ENCODE assay signal across 8 cellular contexts in the genomic region with DNA sequence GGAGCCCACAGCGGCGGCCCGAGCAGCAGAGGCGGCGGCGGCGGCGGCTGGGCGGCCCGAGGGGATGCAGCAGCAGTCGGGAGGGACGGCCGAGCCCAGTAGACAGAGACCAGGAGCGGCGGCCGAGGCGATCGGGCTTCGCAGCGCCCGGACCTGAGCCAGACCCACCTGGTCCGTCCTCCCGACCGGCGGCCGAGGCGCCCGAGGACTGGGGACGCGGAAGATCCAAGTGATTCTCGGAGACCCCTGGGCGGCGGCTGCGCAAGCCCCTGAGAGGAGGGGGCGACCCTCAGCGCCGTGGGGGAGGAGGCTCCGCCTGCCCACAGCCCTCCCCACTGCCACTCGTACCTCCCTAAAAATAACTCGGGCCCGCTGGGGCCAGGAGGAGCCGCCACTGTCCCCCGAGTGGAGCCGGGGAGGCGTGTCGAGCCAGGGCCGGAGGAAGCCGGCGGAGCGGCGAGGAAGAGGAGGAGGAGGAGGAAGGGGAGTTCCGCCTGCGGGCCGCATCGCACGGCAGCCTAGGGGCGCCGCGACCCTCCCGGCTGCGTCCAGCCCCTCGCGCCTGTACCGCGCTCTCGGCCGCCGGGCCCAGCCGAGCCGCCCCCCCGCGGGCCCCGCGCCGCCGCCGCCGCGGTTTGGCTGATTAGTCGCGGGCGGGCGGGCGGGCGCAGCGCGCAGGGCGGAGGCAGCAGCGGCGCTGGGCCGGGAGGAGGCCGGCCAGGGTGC. TPM values are rescaled to one million over a fixed set of nuclear protein-coding genes. Genes with fewer than 3 reads are reported as not detected.
DNase-seq lines count a peak whose midpoint lies in the region; ATAC-seq and TF ChIP-seq lines count a peak whose summit lies in the region.

No MANE protein-coding gene starts in this region.

- ATAC-seq in activated CD8-positive, alpha-beta T cell treated with anti-CD3 and anti-CD28 coated beads for 36 hours, result peak; percentile 32
- ATAC-seq in memory B cell (ENCODE audit: low read depth), result peak; percentile 28

- intact Hi-C loops in activated CD8-positive, alpha-beta T cell treated with anti-CD3 and anti-CD28 coated beads for 36 hours (cut with micrococcal nuclease), result loop anchor here (5.0 kb wide), 2 partner anchors 74 to 431 kb away; a partner anchor contains a TSS

- H3K27ac Mint-ChIP-seq in activated CD8-positive, alpha-beta T cell treated with anti-CD3 and anti-CD28 coated beads for 36 hours, result no peak overlapping the region
- H3K27ac Mint-ChIP-seq in memory B cell, result peak overlapping the region; percentile 86

- in situ Hi-C loops in HAP-1 (cut with MboI; ENCODE audit: low sequenced_read_pairs), result no loop called here

- POLR2A ChIA-PET in activated CD8-positive, alpha-beta T cell treated with anti-CD3 and anti-CD28 coated beads for 36 hours (lab: Charles Lee), result interaction anchor here (1.3 kb wide), 1 partner anchor 26 kb away, joined by 5 read pairs; no protein-coding TSS in a partner anchor

- no peak for TF ChIP-seq CTCF in GM12875 (IDR thresholded peaks at IDR 0.05; ENCODE audit: borderline replicate concordance, insufficient read depth, low read depth, low read length)
- no peak for TF ChIP-seq CTCF in activated CD8-positive, alpha-beta T cell treated with anti-CD3 and anti-CD28 coated beads for 36 hours (IDR thresholded peaks at IDR 0.05)

- H3K27me3 Mint-ChIP-seq in activated CD8-positive, alpha-beta T cell treated with anti-CD3 and anti-CD28 coated beads for 36 hours, result peaks cover 9% of the 10 kb centered on the region
- no peaks in the 10 kb centered on the region for H3K27me3 Mint-ChIP-seq in memory B cell

- peaks cover 20% of the 10 kb centered on the region for H3K4me1 ChIP-seq in HAP-1
- H3K4me1 ChIP-seq in effector memory CD4-positive, alpha-beta T cell (ENCODE audit: control insufficient read depth, insufficient read depth, low read length, poor library complexity, severe bottlenecking), result peaks cover 5% of the 10 kb centered on the region

- H3K9me3 Mint-ChIP-seq in activated CD8-positive, alpha-beta T cell treated with anti-CD3 and anti-CD28 coated beads for 36 hours, result no peaks in the 10 kb centered on the region
- H3K9me3 Mint-ChIP-seq in memory B cell, result no peaks in the 10 kb centered on the region

- no peaks in the 10 kb centered on the region for H3K9me3 ChIP-seq in HAP-1
- no peaks in the 10 kb centered on the region for H3K9me3 ChIP-seq in effector memory CD4-positive, alpha-beta T cell (ENCODE audit: control insufficient read depth, low read length)

- peaks cover 2% of the 10 kb centered on the region for H3K36me3 Mint-ChIP-seq in activated CD8-positive, alpha-beta T cell treated with anti-CD3 and anti-CD28 coated beads for 36 hours (ENCODE audit: low read depth)
- H3K36me3 Mint-ChIP-seq in memory B cell, result no peaks in the 10 kb centered on the region

- H3K4me3 ChIP-seq in GM12875 (ENCODE audit: low read depth, low read length) (peak overlapping the region; percentile 89), HAP-1 (peak overlapping the region; percentile 86)
- H3K4me3 ChIP-seq in effector memory CD4-positive, alpha-beta T cell (ENCODE audit: insufficient read depth, low read depth, low read length, poor library complexity, severe bottlenecking), result peak overlapping the region; percentile 82

- no peaks in the 10 kb centered on the region for H3K27me3 ChIP-seq in HAP-1 (ENCODE audit: low read depth)
- no peaks in the 10 kb centered on the region for H3K27me3 ChIP-seq in effector memory CD4-positive, alpha-beta T cell (replicated peaks; ENCODE audit: control insufficient read depth, insufficient read depth, low read length, poor library complexity, severe bottlenecking)

- peak in 1 of 2 experiments; percentile 54 for DNase-seq in HAP-1 (ENCODE audit: low spot score in 2 of 2)
- DNase-seq in LoVo (ENCODE audit: low spot score), result peak; percentile 24
- peak; percentile 43 for DNase-seq in activated CD8-positive, alpha-beta T cell treated with anti-CD3 and anti-CD28 coated beads for 36 hours
- peak; percentile 17 to 34 (median 23) for DNase-seq in effector memory CD4-positive, alpha-beta T cell
- DNase-seq in memory B cell (ENCODE audit: low spot score in 2 of 2), result peak; percentile 39 to 57
- peak; percentile 11 to 67 (median 38) for DNase-seq in stimulated activated naive CD4-positive, alpha-beta T cell (lab: John Stamatoyannopoulos, UW)
- DNase-seq in cortex of kidney (lab: John Stamatoyannopoulos, UW), result no peak

- peak overlapping the region; percentile 78 for H3K27ac ChIP-seq in effector memory CD4-positive, alpha-beta T cell (ENCODE audit: insufficient read depth, low read length, poor library complexity, severe bottlenecking)

- peak overlapping the region; percentile 99 for H3K4me3 Mint-ChIP-seq in activated CD8-positive, alpha-beta T cell treated with anti-CD3 and anti-CD28 coated beads for 36 hours
- peak overlapping the region; percentile 92 for H3K4me3 Mint-ChIP-seq in memory B cell

- H3K36me3 ChIP-seq in HAP-1 (replicated peaks), result peaks cover 3% of the 10 kb centered on the region; the same call in 1 of the 2 replicates
- no peaks in the 10 kb centered on the region for H3K36me3 ChIP-seq in effector memory CD4-positive, alpha-beta T cell (ENCODE audit: control insufficient read depth, insufficient read depth, low read length)

- CTCF ChIA-PET in activated CD8-positive, alpha-beta T cell treated with anti-CD3 and anti-CD28 coated beads for 36 hours (lab: Charles Lee), result interaction anchor here (0.6 to 1.3 kb wide), 2 partner anchors 10 to 178 kb away, joined by 3 read pairs; no protein-coding TSS in a partner anchor

- H3K4me1 Mint-ChIP-seq in activated CD8-positive, alpha-beta T cell treated with anti-CD3 and anti-CD28 coated beads for 36 hours (ENCODE audit: low read depth), result peaks cover 55% of the 10 kb centered on the region
- peaks cover 32% of the 10 kb centered on the region for H3K4me1 Mint-ChIP-seq in memory B cell

RNA-seq across cellular contexts. Expression of a gene that starts 0.7 kb away (rescaled TPM):
- 10 to 100 TPM; 13.7 to 14.8 TPM for total RNA-seq in activated CD8-positive, alpha-beta T cell treated with anti-CD3 and anti-CD28 coated beads for 36 hours
